Comparison of ENCODE assay signal across 33 cellular contexts in genomic region chr1:230717251-230717650, GRCh38. TPM values are rescaled to one million over a fixed set of nuclear protein-coding genes. Genes with fewer than 3 reads are reported as not detected.
"Had no signal": no experiment of that assay in that cellular context is flagged by ENCODE, and none has a peak within 500 bp of the region (broad histone marks: within the 10 kb centered on the region; RNA-seq: fewer than 3 reads in every experiment).

No MANE protein-coding gene starts in this region.

- H3K36me3 Mint-ChIP-seq: activated CD8-positive, alpha-beta memory T cell treated with anti-CD3 and anti-CD28 coated beads, Interleukin-2, amount 10 ng/mL, durations not matched to agents 7 days and 5 days; mesothelial cell of epicardium had no signal

- H2AFZ ChIP-seq: hepatocyte had no signal

- H3K4me3 ChIP-seq: hepatocyte, spleen, tibial nerve had no signal

- H3K4me2 ChIP-seq: hepatocyte had no signal

- DNase-seq: activated CD4-positive, alpha-beta T cell treated with anti-CD3 and anti-CD28 coated beads for 36 hours; activated CD4-positive, CD25-positive, alpha-beta regulatory T cell; activated CD8-positive, alpha-beta memory T cell treated with anti-CD3 and anti-CD28 coated beads, Interleukin-2, amount 10 ng/mL, durations not matched to agents 7 days and 5 days; activated CD8-positive, alpha-beta T cell treated with anti-CD3 and anti-CD28 coated beads, Interleukin-2, amount 10 ng/mL, durations not matched to agents 7 days and 5 days; activated naive CD4-positive, alpha-beta T cell treated with Interleukin-2 at 50 U/mL for 16 hours; activated T-cell treated with anti-CD3 and anti-CD28 coated beads, Interleukin-2, amount 50 U/mL, for 48 hours; aorta; brain microvascular endothelial cell; caudate nucleus; cortex of kidney; effector memory CD8-positive, alpha-beta T cell; erythroblast; glutamatergic neuron; islet precursor cell; left ventricle myocardium superior; mammary epithelial cell; naive thymus-derived CD4-positive, alpha-beta T cell; right cardiac atrium; spleen; stimulated activated CD4-positive, alpha-beta T cell treated with anti-CD3 and anti-CD28 coated beads, Interleukin-2, amount 100 ng/mL, for 48 hours; stimulated activated naive CD4-positive, alpha-beta T cell treated with Interleukin-2 at 50 U/mL for 16 hours; T-helper 1 cell had no signal

- H3K9me3 Mint-ChIP-seq: effector memory CD8-positive, alpha-beta T cell had no signal

- H3K9me3 ChIP-seq: tibial nerve had no signal

- ATAC-seq: activated CD4-positive, alpha-beta T cell treated with anti-CD3 and anti-CD28 coated beads for 36 hours; activated CD8-positive, alpha-beta memory T cell treated with anti-CD3 and anti-CD28 coated beads, Interleukin-2, amount 10 ng/mL, durations not matched to agents 7 days and 5 days; activated CD8-positive, alpha-beta T cell treated with anti-CD3 and anti-CD28 coated beads, Interleukin-2, amount 10 ng/mL, durations not matched to agents 7 days and 5 days; effector memory CD8-positive, alpha-beta T cell; left ventricle myocardium superior; naive thymus-derived CD4-positive, alpha-beta T cell; right cardiac atrium had no signal

- H3K36me3 ChIP-seq: brain microvascular endothelial cell, spleen, tibial nerve had no signal

- H3K27me3 ChIP-seq: brain microvascular endothelial cell, hepatocyte, tibial nerve had no signal

- H3K27ac ChIP-seq: brain microvascular endothelial cell, hepatocyte, spleen, tibial nerve had no signal

- FAIRE-seq: frontal cortex had no signal

- H3K27ac Mint-ChIP-seq: activated CD4-positive, alpha-beta T cell treated with anti-CD3 and anti-CD28 coated beads for 36 hours; activated CD8-positive, alpha-beta memory T cell treated with anti-CD3 and anti-CD28 coated beads, Interleukin-2, amount 10 ng/mL, durations not matched to agents 7 days and 5 days; activated CD8-positive, alpha-beta T cell treated with anti-CD3 and anti-CD28 coated beads, Interleukin-2, amount 10 ng/mL, durations not matched to agents 7 days and 5 days; activated naive CD8-positive, alpha-beta T cell; activated T-helper 2 cell treated with anti-CD3 and anti-CD28 coated beads, Interferon-gamma antibody, Interleukin-2, Interleukin-4, amounts not matched to agents 10 μg/mL and 5 μg/mL and 100 μg/mL, durations not matched to agents 14 hours and 24 hours and 36 hours; effector memory CD8-positive, alpha-beta T cell; mesothelial cell of epicardium; naive thymus-derived CD4-positive, alpha-beta T cell; T-helper 2 cell treated with Interferon-gamma antibody and Interleukin-4, amounts not matched to agents 5 μg/mL and 100 μg/mL, for 36 hours had no signal

- H3K4me1 Mint-ChIP-seq: activated CD4-positive, alpha-beta T cell treated with anti-CD3 and anti-CD28 coated beads for 36 hours; activated CD8-positive, alpha-beta memory T cell treated with anti-CD3 and anti-CD28 coated beads, Interleukin-2, amount 10 ng/mL, durations not matched to agents 7 days and 5 days; naive thymus-derived CD4-positive, alpha-beta T cell had no signal

- H3K4me3 Mint-ChIP-seq: activated CD4-positive, alpha-beta T cell treated with anti-CD3 and anti-CD28 coated beads for 36 hours; activated CD8-positive, alpha-beta memory T cell treated with anti-CD3 and anti-CD28 coated beads, Interleukin-2, amount 10 ng/mL, durations not matched to agents 7 days and 5 days; activated CD8-positive, alpha-beta T cell treated with anti-CD3 and anti-CD28 coated beads, Interleukin-2, amount 10 ng/mL, durations not matched to agents 7 days and 5 days; activated naive CD8-positive, alpha-beta T cell; effector memory CD8-positive, alpha-beta T cell; mesothelial cell of epicardium; naive thymus-derived CD4-positive, alpha-beta T cell; T-helper 2 cell treated with Interferon-gamma antibody and Interleukin-4, amounts not matched to agents 5 μg/mL and 100 μg/mL, for 36 hours had no signal

- H3K4me1 ChIP-seq: spleen had no signal

RNA-seq across cellular contexts. Expression of gene AGT, which starts 3.3 kb away (rescaled TPM):
- total RNA-seq: activated CD4-positive, alpha-beta T cell treated with anti-CD3 and anti-CD28 coated beads for 36 hours; activated CD8-positive, alpha-beta memory T cell treated with anti-CD3 and anti-CD28 coated beads, Interleukin-2, amount 10 ng/mL, durations not matched to agents 7 days and 5 days; activated CD8-positive, alpha-beta T cell treated with anti-CD3 and anti-CD28 coated beads, Interleukin-2, amount 10 ng/mL, durations not matched to agents 7 days and 5 days; activated T-helper 2 cell treated with anti-CD3 and anti-CD28 coated beads, Interferon-gamma antibody, Interleukin-2, Interleukin-4, amounts not matched to agents 10 μg/mL and 5 μg/mL and 100 μg/mL, durations not matched to agents 14 hours and 24 hours and 36 hours; naive thymus-derived CD4-positive, alpha-beta T cell; pulmonary artery endothelial cell had no signal
- polyA plus RNA-seq: mammary epithelial cell; naive thymus-derived CD4-positive, alpha-beta T cell had no signal

RNA-seq across cellular contexts. Expression of gene CAPN9, which starts 29.9 kb away (rescaled TPM):
- total RNA-seq: activated CD4-positive, alpha-beta T cell treated with anti-CD3 and anti-CD28 coated beads for 36 hours; activated CD8-positive, alpha-beta memory T cell treated with anti-CD3 and anti-CD28 coated beads, Interleukin-2, amount 10 ng/mL, durations not matched to agents 7 days and 5 days; activated CD8-positive, alpha-beta T cell treated with anti-CD3 and anti-CD28 coated beads, Interleukin-2, amount 10 ng/mL, durations not matched to agents 7 days and 5 days; activated T-helper 2 cell treated with anti-CD3 and anti-CD28 coated beads, Interferon-gamma antibody, Interleukin-2, Interleukin-4, amounts not matched to agents 10 μg/mL and 5 μg/mL and 100 μg/mL, durations not matched to agents 14 hours and 24 hours and 36 hours; aorta; chondrocyte; mammary epithelial cell; naive thymus-derived CD4-positive, alpha-beta T cell; omental fat pad; pulmonary artery endothelial cell; spleen; temporal lobe had no signal
- polyA plus RNA-seq: mammary epithelial cell had no signal
